ENCODE assay signal across 8 cellular contexts in the genomic region with DNA sequence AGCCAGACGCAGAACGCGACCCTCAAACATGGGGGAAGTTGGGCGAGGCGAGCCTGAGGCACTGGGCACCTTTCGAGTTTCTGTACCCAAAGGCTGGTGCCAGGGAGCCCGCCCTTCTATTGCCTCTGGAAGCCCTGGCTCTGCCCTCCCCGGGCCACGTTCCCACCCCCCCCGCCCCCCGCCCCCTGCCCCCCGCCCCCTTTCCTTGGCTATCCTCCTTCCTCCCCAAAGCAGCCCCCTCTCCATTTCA. TPM values are rescaled to one million over a fixed set of nuclear protein-coding genes. Genes with fewer than 3 reads are reported as not detected.
DNase-seq lines count a peak whose midpoint lies in the region; ATAC-seq and TF ChIP-seq lines count a peak whose summit lies in the region.

No MANE protein-coding gene starts in this region.

- H3K36me3 ChIP-seq in KMS-11 (ENCODE audit: insufficient read depth) (no peaks in the 10 kb centered on the region), mucosa of descending colon (ENCODE audit: low read depth) (no peaks in the 10 kb centered on the region)

- peak overlapping the region; percentile 91 for H3K27ac ChIP-seq in KMS-11
- peak overlapping the region; percentile 96 for H3K27ac ChIP-seq in caudate nucleus (ENCODE audit: low read depth, low read length)

- peak overlapping the region; percentile 27; the same call in 1 of the 2 replicates for H2AFZ ChIP-seq in KMS-11 (ENCODE audit: low read depth)

- peaks cover 28% of the 10 kb centered on the region for H3K79me2 ChIP-seq in KMS-11 (ENCODE audit: insufficient read depth, low read depth)

- H3K9me3 ChIP-seq in mucosa of descending colon, result no peaks in the 10 kb centered on the region

- POLR2A ChIA-PET in AG04449 (lab: Yijun Ruan, JAX), result interaction anchor here (0.8 to 1.2 kb wide), 2 partner anchors 21 to 64 kb away, joined by 3 read pairs; a partner anchor contains a TSS

- no peak for TF ChIP-seq CTCF in AG04449 (IDR thresholded peaks at IDR 0.05; ENCODE audit: insufficient read depth, low read length, missing control alignments)
- TF ChIP-seq CTCF in KMS-11 (conservative IDR thresholded peaks at IDR 0.05; ENCODE audit: low read depth, low read length), result no peak
- no peak for TF ChIP-seq CTCF in mucosa of descending colon (IDR thresholded peaks at IDR 0.05)

- H3K4me1 ChIP-seq in KMS-11 (ENCODE audit: low read depth, poor library complexity, severe bottlenecking), result peaks cover 51% of the 10 kb centered on the region
- H3K4me1 ChIP-seq in mucosa of descending colon (ENCODE audit: low read depth), result peaks cover 31% of the 10 kb centered on the region

- DNase-seq in AG04449 (ENCODE audit: low read depth, low spot score) (no peak), caudate nucleus (lab: John Stamatoyannopoulos, UW) (peak in 6 of 61 donors; percentile 35 to 68 (median 60)), mucosa of descending colon (peak; percentile 67 to 74 (median 70))

- H3K4me3 ChIP-seq in AG04449 (ENCODE audit: low read depth, low read length), result peak overlapping the region; percentile 72
- peak overlapping the region; percentile 99 for H3K4me3 ChIP-seq in KMS-11 (IDR thresholded peaks at IDR 0.05; ENCODE audit: insufficient read depth, low read depth, low read length)
- no peak overlapping the region for H3K4me3 ChIP-seq in mucosa of descending colon

- H3K4me2 ChIP-seq in KMS-11, result peak overlapping the region; percentile 77

- peak overlapping the region; percentile 84 for H3K9ac ChIP-seq in KMS-11

- H3K27me3 ChIP-seq in KMS-11 (ENCODE audit: insufficient read depth, low read depth), result no peaks in the 10 kb centered on the region

- CTCF ChIA-PET in AG04449 (lab: Yijun Ruan, JAX), result interaction anchor here (0.7 to 17.2 kb wide), 13 partner anchors 10 to 520 kb away, joined by 3 to 244 read pairs (median 12); a partner anchor contains a TSS

- intact Hi-C loops in mucosa of descending colon (cut with DNase I, micrococcal nuclease), result no loop called here

- H4K20me1 ChIP-seq in KMS-11 (ENCODE audit: insufficient read depth), result no peaks in the 10 kb centered on the region

- ATAC-seq in mucosa of descending colon (no peak), GM19023 (IDR thresholded peaks at IDR 0.05; ENCODE audit: unreplicated experiment) (no peak), HG02610 (IDR thresholded peaks at IDR 0.05; ENCODE audit: unreplicated experiment) (no peak), HG03432 (IDR thresholded peaks at IDR 0.05; ENCODE audit: unreplicated experiment) (no peak), HG02970 (IDR thresholded peaks at IDR 0.05; ENCODE audit: low FRiP score, unreplicated experiment) (no peak)

RNA-seq across cellular contexts. Expression of a gene that starts 2.2 kb away (rescaled TPM):
- 100 to 1,000 TPM; 175 to 313 (median 255) TPM for total RNA-seq in mucosa of descending colon

RNA-seq across cellular contexts. Expression of a gene that starts 7.0 kb away (rescaled TPM):
- under 1 TPM in 2 of 3 donors, not detected in 1; 0.60 to 0.76 TPM for total RNA-seq in mucosa of descending colon

RNA-seq across cellular contexts. Expression of a gene that starts 17.3 kb away (rescaled TPM):
- 10 to 100 TPM; 28.4 to 40.4 (median 31.2) TPM for total RNA-seq in mucosa of descending colon

RNA-seq across cellular contexts. Expression of a gene that starts 25.9 kb away (rescaled TPM):
- total RNA-seq in mucosa of descending colon, result 10 to 100 TPM; 26.8 to 52.4 (median 29.3) TPM

RNA-seq across cellular contexts. Expression of a gene that starts 29.9 kb away (rescaled TPM):
- total RNA-seq in mucosa of descending colon, result 100 to 1,000 TPM in 2 of 3 donors, 10 to 100 TPM in 1; 92.7 to 130 (median 122) TPM
